In the genomic region with DNA sequence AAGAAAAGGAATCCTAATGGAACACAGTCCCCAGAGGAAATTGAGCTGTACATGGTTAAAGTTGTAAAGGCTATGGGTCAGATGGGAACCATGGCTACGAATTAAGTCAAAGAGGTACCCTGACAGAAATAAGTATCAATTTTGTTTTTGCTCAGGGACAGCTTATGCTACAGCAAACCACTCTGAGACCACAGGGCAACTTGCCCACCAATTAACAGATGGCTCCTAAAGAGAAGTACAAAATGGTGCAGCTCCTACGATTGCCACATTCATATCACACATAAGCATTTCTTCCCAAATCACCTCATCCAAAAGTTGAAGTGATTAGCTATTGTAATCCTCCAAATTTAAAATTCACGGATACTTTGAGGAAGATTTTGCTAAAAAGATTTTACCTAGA, we compare ENCODE assay signal across 1 cellular context.
TF ChIP-seq lines count a peak whose summit lies in the region.

No MANE protein-coding gene starts in this region.

TF ChIP-seq in GM23338, 12 proteins besides CTCF, POLR2A, EP300 and RAD21 (continued from another document):
- TF ChIP-seq, protein P1, sequence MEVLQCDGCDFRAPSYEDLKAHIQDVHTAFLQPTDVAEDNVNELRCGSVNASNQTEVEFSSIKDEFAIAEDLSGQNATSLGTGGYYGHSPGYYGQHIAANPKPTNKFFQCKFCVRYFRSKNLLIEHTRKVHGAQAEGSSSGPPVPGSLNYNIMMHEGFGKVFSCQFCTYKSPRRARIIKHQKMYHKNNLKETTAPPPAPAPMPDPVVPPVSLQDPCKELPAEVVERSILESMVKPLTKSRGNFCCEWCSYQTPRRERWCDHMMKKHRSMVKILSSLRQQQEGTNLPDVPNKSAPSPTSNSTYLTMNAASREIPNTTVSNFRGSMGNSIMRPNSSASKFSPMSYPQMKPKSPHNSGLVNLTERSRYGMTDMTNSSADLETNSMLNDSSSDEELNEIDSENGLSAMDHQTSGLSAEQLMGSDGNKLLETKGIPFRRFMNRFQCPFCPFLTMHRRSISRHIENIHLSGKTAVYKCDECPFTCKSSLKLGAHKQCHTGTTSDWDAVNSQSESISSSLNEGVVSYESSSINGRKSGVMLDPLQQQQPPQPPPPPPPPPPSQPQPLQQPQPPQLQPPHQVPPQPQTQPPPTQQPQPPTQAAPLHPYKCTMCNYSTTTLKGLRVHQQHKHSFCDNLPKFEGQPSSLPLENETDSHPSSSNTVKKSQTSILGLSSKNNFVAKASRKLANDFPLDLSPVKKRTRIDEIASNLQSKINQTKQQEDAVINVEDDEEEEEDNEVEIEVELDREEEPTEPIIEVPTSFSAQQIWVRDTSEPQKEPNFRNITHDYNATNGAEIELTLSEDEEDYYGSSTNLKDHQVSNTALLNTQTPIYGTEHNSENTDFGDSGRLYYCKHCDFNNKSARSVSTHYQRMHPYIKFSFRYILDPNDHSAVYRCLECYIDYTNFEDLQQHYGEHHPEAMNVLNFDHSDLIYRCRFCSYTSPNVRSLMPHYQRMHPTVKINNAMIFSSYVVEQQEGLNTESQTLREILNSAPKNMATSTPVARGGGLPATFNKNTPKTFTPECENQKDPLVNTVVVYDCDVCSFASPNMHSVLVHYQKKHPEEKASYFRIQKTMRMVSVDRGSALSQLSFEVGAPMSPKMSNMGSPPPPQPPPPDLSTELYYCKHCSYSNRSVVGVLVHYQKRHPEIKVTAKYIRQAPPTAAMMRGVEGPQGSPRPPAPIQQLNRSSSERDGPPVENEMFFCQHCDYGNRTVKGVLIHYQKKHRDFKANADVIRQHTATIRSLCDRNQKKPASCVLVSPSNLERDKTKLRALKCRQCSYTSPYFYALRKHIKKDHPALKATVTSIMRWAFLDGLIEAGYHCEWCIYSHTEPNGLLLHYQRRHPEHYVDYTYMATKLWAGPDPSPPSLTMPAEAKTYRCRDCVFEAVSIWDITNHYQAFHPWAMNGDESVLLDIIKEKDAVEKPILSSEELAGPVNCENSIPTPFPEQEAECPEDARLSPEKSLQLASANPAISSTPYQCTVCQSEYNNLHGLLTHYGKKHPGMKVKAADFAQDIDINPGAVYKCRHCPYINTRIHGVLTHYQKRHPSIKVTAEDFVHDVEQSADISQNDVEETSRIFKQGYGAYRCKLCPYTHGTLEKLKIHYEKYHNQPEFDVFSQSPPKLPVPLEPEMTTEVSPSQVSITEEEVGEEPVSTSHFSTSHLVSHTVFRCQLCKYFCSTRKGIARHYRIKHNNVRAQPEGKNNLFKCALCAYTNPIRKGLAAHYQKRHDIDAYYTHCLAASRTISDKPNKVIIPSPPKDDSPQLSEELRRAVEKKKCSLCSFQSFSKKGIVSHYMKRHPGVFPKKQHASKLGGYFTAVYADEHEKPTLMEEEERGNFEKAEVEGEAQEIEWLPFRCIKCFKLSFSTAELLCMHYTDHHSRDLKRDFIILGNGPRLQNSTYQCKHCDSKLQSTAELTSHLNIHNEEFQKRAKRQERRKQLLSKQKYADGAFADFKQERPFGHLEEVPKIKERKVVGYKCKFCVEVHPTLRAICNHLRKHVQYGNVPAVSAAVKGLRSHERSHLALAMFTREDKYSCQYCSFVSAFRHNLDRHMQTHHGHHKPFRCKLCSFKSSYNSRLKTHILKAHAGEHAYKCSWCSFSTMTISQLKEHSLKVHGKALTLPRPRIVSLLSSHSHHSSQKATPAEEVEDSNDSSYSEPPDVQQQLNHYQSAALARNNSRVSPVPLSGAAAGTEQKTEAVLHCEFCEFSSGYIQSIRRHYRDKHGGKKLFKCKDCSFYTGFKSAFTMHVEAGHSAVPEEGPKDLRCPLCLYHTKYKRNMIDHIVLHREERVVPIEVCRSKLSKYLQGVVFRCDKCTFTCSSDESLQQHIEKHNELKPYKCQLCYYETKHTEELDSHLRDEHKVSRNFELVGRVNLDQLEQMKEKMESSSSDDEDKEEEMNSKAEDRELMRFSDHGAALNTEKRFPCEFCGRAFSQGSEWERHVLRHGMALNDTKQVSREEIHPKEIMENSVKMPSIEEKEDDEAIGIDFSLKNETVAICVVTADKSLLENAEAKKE (CRISPR knock-in tag; IDR thresholded peaks at IDR 0.05), result no peak
- no peak for TF ChIP-seq EZH2 (IDR thresholded peaks at IDR 0.05; ENCODE audit: low read depth, unreplicated experiment)
- no peak for TF ChIP-seq STAT1 (IDR thresholded peaks at IDR 0.05; ENCODE audit: unreplicated experiment)
